ENCODE assay signal across 8 cellular contexts in genomic region chr1:15975805-15976680, GRCh38. TPM values are rescaled to one million over a fixed set of nuclear protein-coding genes. Genes with fewer than 3 reads are reported as not detected.
DNase-seq lines count a peak whose midpoint lies in the region; ATAC-seq and TF ChIP-seq lines count a peak whose summit lies in the region.

TSS of gene ZBTB17 (minus strand) at chr1:15976101. CDS start at chr1:15948495, 27,606 bp downstream.

- peaks cover 10% of the 10 kb centered on the region for H3K36me3 Mint-ChIP-seq in GM23338 (ENCODE audit: low read depth)
- H3K36me3 Mint-ChIP-seq in naive thymus-derived CD4-positive, alpha-beta T cell, result peaks cover 6 to 21% (median 18%) of the 10 kb centered on the region in 5 donors
- H3K36me3 Mint-ChIP-seq in stimulated activated memory B cell treated with anti-CD40 and anti-IgM and Interleukin-4, amounts not matched to agents 10 μg/mL and 1 μg/mL and 100 μg/mL, for 72 hours, result peaks cover 21% of the 10 kb centered on the region

- intact Hi-C loops in naive thymus-derived CD4-positive, alpha-beta T cell (cut with micrococcal nuclease), result loop anchor here (1.0 to 10.0 kb wide), 9 partner anchors 10 to 939 kb away; partner anchors contain the start of genes FBXO42 (in 2 of the 2), DNAJC16 (in 1 of the 2), NECAP2 (in 1 of the 2) and SPEN (in 1 of the 2)

- peak within 1 kb of the TSS; percentile 75; the same call in 1 of the 2 replicates for H3K27ac Mint-ChIP-seq in GM23338
- H3K27ac Mint-ChIP-seq in naive thymus-derived CD4-positive, alpha-beta T cell, result peak within 1 kb of the TSS; percentile 82 to 95 (median 92)
- H3K27ac Mint-ChIP-seq in stimulated activated memory B cell treated with anti-CD40 and anti-IgM and Interleukin-4, amounts not matched to agents 10 μg/mL and 1 μg/mL and 100 μg/mL, for 72 hours, result peak within 1 kb of the TSS; percentile 99

- peak within 1 kb of the TSS; percentile 73 for H3K4me3 ChIP-seq in GM23338
- H3K4me3 ChIP-seq in LNCaP clone FGC (ENCODE audit: low read depth, low read length), result peak within 1 kb of the TSS; percentile 62
- H3K4me3 ChIP-seq in fibroblast of lung (replicated peaks in 1 of 4; ENCODE audit: control extremely low read depth in 1 of 4, insufficient read depth in 1 of 4, low read depth in 3 of 4, low read length in 4 of 4), result peak within 1 kb of the TSS; percentile 77 to 88 (median 81)
- peak within 1 kb of the TSS; percentile 76 for H3K4me3 ChIP-seq in naive thymus-derived CD4-positive, alpha-beta T cell (ENCODE audit: low read length)

- TF ChIP-seq CTCF in GM23338 (conservative IDR thresholded peaks at IDR 0.05; ENCODE audit: low read depth in 2 of 2) (no peak), LNCaP clone FGC (IDR thresholded peaks at IDR 0.05; ENCODE audit: control insufficient read depth, extremely low read depth, insufficient read depth) (no peak), fibroblast of lung (conservative IDR thresholded peaks at IDR 0.05 in 1 of 2, IDR thresholded peaks at IDR 0.05 in 1 of 2; ENCODE audit: low read depth in 1 of 2, low read length in 2 of 2) (no peak)

- CTCF ChIA-PET in naive thymus-derived CD4-positive, alpha-beta T cell (lab: Charles Lee), result interaction anchor here (0.5 to 1.7 kb wide), 6 partner anchors 32 to 161 kb away, joined by 3 to 8 read pairs (median 3); no protein-coding TSS in a partner anchor

- POLR2A ChIA-PET in naive thymus-derived CD4-positive, alpha-beta T cell (lab: Charles Lee), result interaction anchor here (0.6 to 1.9 kb wide), 20 partner anchors 10 to 395 kb away, joined by 3 to 20 read pairs (median 4); partner anchors contain the start of genes FBXO42 and SPEN

- peaks cover 6% of the 10 kb centered on the region; the same call in 1 of the 2 replicates for H3F3A ChIP-seq in GM23338 (replicated peaks; ENCODE audit: low read depth)

- H3K27me3 ChIP-seq in GM23338 (ENCODE audit: insufficient read depth) (no peaks in the 10 kb centered on the region), fibroblast of lung (ENCODE audit: control insufficient read depth, insufficient read depth, low read length) (no peaks in the 10 kb centered on the region)
- H3K27me3 ChIP-seq in naive thymus-derived CD4-positive, alpha-beta T cell (ENCODE audit: control insufficient read depth in 2 of 2, insufficient read depth in 2 of 2, low read length in 2 of 2), result no peaks in the 10 kb centered on the region

- H3K36me3 ChIP-seq in GM23338 (ENCODE audit: insufficient read depth), result no peaks in the 10 kb centered on the region
- H3K36me3 ChIP-seq in fibroblast of lung (ENCODE audit: control insufficient read depth, insufficient read depth, low read length), result peaks cover 10% of the 10 kb centered on the region
- peaks cover 0 to 19% (median 0%) of the 10 kb centered on the region in 3 experiments for H3K36me3 ChIP-seq in naive thymus-derived CD4-positive, alpha-beta T cell (ENCODE audit: control insufficient read depth in 2 of 3, insufficient read depth in 3 of 3, low read length in 3 of 3)

- peaks cover 13% of the 10 kb centered on the region for H3K4me1 Mint-ChIP-seq in GM23338
- H3K4me1 Mint-ChIP-seq in naive thymus-derived CD4-positive, alpha-beta T cell, result peaks cover 21 to 46% (median 38%) of the 10 kb centered on the region in 7 donors
- H3K4me1 Mint-ChIP-seq in stimulated activated memory B cell treated with anti-CD40 and anti-IgM and Interleukin-4, amounts not matched to agents 10 μg/mL and 1 μg/mL and 100 μg/mL, for 72 hours, result peaks cover 41% of the 10 kb centered on the region

- peak; percentile 94 for ATAC-seq in GM23338
- ATAC-seq in naive thymus-derived CD4-positive, alpha-beta T cell, result peak; percentile 96
- peak; percentile 88 for ATAC-seq in stimulated activated memory B cell treated with anti-CD40 and anti-IgM and Interleukin-4, amounts not matched to agents 10 μg/mL and 1 μg/mL and 100 μg/mL, for 72 hours

- H3K79me2 ChIP-seq in GM23338 (replicated peaks; ENCODE audit: insufficient read depth) (peaks cover 23% of the 10 kb centered on the region), fibroblast of lung (ENCODE audit: control insufficient read depth, insufficient read depth, low read length) (peaks cover 40% of the 10 kb centered on the region)

- peak within 1 kb of the TSS; percentile 94 for H3K9ac ChIP-seq in fibroblast of lung (ENCODE audit: insufficient read depth, low read length)

- peak within 1 kb of the TSS; percentile 91 for H3K4me3 Mint-ChIP-seq in GM23338
- peak within 1 kb of the TSS; percentile 82 to 94 (median 90) for H3K4me3 Mint-ChIP-seq in naive thymus-derived CD4-positive, alpha-beta T cell
- peak within 1 kb of the TSS; percentile 99 for H3K4me3 Mint-ChIP-seq in stimulated activated memory B cell treated with anti-CD40 and anti-IgM and Interleukin-4, amounts not matched to agents 10 μg/mL and 1 μg/mL and 100 μg/mL, for 72 hours

- H3K4me2 ChIP-seq in GM23338, result peak within 1 kb of the TSS; percentile 89
- peak within 1 kb of the TSS; percentile 96 for H3K4me2 ChIP-seq in fibroblast of lung (ENCODE audit: extremely low read depth, insufficient read depth, low read length)

- H3K27me3 Mint-ChIP-seq in GM23338 (ENCODE audit: insufficient read depth, low read depth, poor library complexity), result peaks cover 3% of the 10 kb centered on the region
- no peaks in the 10 kb centered on the region for H3K27me3 Mint-ChIP-seq in naive thymus-derived CD4-positive, alpha-beta T cell
- no peaks in the 10 kb centered on the region for H3K27me3 Mint-ChIP-seq in stimulated activated memory B cell treated with anti-CD40 and anti-IgM and Interleukin-4, amounts not matched to agents 10 μg/mL and 1 μg/mL and 100 μg/mL, for 72 hours

- H4K20me1 ChIP-seq in GM23338 (replicated peaks; ENCODE audit: insufficient read depth) (no peaks in the 10 kb centered on the region), fibroblast of lung (ENCODE audit: control insufficient read depth, extremely low read depth, insufficient read depth, low read length) (no peaks in the 10 kb centered on the region)

- peak; percentile 89 for DNase-seq in DMS79 treated with DMSO at 0.1 percent for 48 hours (lab: John Stamatoyannopoulos, UW)
- peak; percentile 97 for DNase-seq in GM23338 (ENCODE audit: low spot score)
- DNase-seq in LNCaP clone FGC (ENCODE audit: low read depth), result peak; percentile 56
- peak; percentile 98 for DNase-seq in RPMI8226
- peak; percentile 87 to 93 for DNase-seq in activated T-helper 1 cell treated with anti-CD3 and anti-CD28 coated beads, Interleukin-2, amount 50 U/mL, for 16 hours (ENCODE audit: low read depth in 1 of 2, low spot score in 1 of 2)
- DNase-seq in fibroblast of lung (ENCODE audit: low read depth in 2 of 2), result peak; percentile 84 to 91
- peak; percentile 90 to 95 (median 94) for DNase-seq in naive thymus-derived CD4-positive, alpha-beta T cell

- peaks cover 4% of the 10 kb centered on the region for H3K9me3 Mint-ChIP-seq in GM23338
- peaks cover 0 to 3% (median 0%) of the 10 kb centered on the region in 11 donors for H3K9me3 Mint-ChIP-seq in naive thymus-derived CD4-positive, alpha-beta T cell
- H3K9me3 Mint-ChIP-seq in stimulated activated memory B cell treated with anti-CD40 and anti-IgM and Interleukin-4, amounts not matched to agents 10 μg/mL and 1 μg/mL and 100 μg/mL, for 72 hours, result no peaks in the 10 kb centered on the region

- no peaks in the 10 kb centered on the region for H3K9me3 ChIP-seq in fibroblast of lung (ENCODE audit: control insufficient read depth, insufficient read depth, low read depth, low read length)
- no peaks in the 10 kb centered on the region for H3K9me3 ChIP-seq in naive thymus-derived CD4-positive, alpha-beta T cell (ENCODE audit: control insufficient read depth in 2 of 3, low read length in 3 of 3)

- H3K27ac ChIP-seq in GM23338 (ENCODE audit: low read depth), result no peak within 1 kb of the TSS
- peak within 1 kb of the TSS; percentile 83 for H3K27ac ChIP-seq in fibroblast of lung (ENCODE audit: insufficient read depth, low read length)
- H3K27ac ChIP-seq in naive thymus-derived CD4-positive, alpha-beta T cell (ENCODE audit: low read depth, low read length), result peak within 1 kb of the TSS; percentile 83

- H3K4me1 ChIP-seq in GM23338 (ENCODE audit: insufficient read depth), result peaks cover 8% of the 10 kb centered on the region
- no peaks in the 10 kb centered on the region for H3K4me1 ChIP-seq in fibroblast of lung (ENCODE audit: control insufficient read depth, extremely low read depth, insufficient read depth, low read length)
- peaks cover 12 to 17% of the 10 kb centered on the region in 2 donors for H3K4me1 ChIP-seq in naive thymus-derived CD4-positive, alpha-beta T cell (ENCODE audit: control insufficient read depth in 2 of 2, insufficient read depth in 2 of 2, low read length in 2 of 2)

- peak within 1 kb of the TSS; percentile 90 for H2AFZ ChIP-seq in GM23338
- peak within 1 kb of the TSS; percentile 94 for H2AFZ ChIP-seq in fibroblast of lung (ENCODE audit: low read length)

- H3K9me2 ChIP-seq in GM23338 (ENCODE audit: insufficient read depth), result no peaks in the 10 kb centered on the region

TF ChIP-seq in GM23338, 12 proteins besides CTCF, POLR2A, EP300 and RAD21 (continues in another document):
- TF ChIP-seq EZH2 (IDR thresholded peaks at IDR 0.05; ENCODE audit: low read depth, unreplicated experiment) (no peak), STAT1 (IDR thresholded peaks at IDR 0.05; ENCODE audit: unreplicated experiment) (no peak), POLR2AphosphoS5 (IDR thresholded peaks at IDR 0.05; ENCODE audit: low read depth) (peak; percentile 63), EZH2phosphoT487 (IDR thresholded peaks at IDR 0.05; ENCODE audit: unreplicated experiment) (no peak), ZNF114 (CRISPR knock-in tag; IDR thresholded peaks at IDR 0.05) (no peak)

RNA-seq across cellular contexts. Expression of gene ZBTB17, which starts in this region (rescaled TPM):
- total RNA-seq in GM23338 (2014; rRNA removed; shearing (Covaris generic)), result 21.6 and 26.6 TPM in 2 replicates
- polyA plus RNA-seq in GM23338 (2016; fragmentation: Nextera tagmentation; extraction: Ambion mirVana) (21.9 and 22.5 TPM in 2 replicates), fibroblast of lung (12.6 and 20.4 TPM in 2 replicates)
- 46.0 and 54.3 TPM in 2 replicates for total RNA-seq in fibroblast of lung
- 15.0 and 24.3 TPM in 2 replicates for polyA plus RNA-seq in fibroblast of lung (2012)
- 34.1 and 76.0 TPM in 2 replicates for polyA minus RNA-seq in fibroblast of lung (ENCODE audit: low replicate concordance)
- 10 to 100 TPM; 47.3 to 85.1 (median 65.0) TPM for total RNA-seq in naive thymus-derived CD4-positive, alpha-beta T cell
- 10 to 100 TPM; 11.2 to 33.7 TPM for polyA plus RNA-seq in naive thymus-derived CD4-positive, alpha-beta T cell
